ENCODE assay signal across 16 cellular contexts in the genomic region with DNA sequence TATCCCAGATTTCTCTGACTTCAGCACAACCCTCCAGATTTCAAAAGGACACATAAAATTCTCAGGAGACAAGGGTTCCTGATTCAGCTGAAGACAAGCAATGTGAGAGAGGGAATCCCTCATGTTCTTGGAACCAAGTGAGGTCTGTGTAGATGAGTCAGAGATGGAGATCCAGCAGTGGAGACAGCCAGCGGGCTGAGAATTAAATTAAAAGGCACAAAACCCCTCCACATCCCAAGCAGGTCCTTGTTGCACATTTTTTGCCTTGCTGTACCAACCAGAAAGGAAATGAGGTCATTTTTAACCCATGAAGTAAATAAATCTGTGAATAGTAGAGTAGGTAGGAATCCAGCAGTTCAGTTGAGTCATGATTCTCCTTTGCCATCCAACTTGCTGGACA. TPM values are rescaled to one million over a fixed set of nuclear protein-coding genes. Genes with fewer than 3 reads are reported as not detected.
A peak's percentile ranks its signal among the peaks of the same experiment; 100 is the strongest.
DNase-seq lines count a peak whose midpoint lies in the region; FAIRE-seq and TF ChIP-seq lines count a peak whose summit lies in the region.
"Had no signal": no experiment of that assay in that cellular context is flagged by ENCODE, and none has a peak within 500 bp of the region (broad histone marks: within the 10 kb centered on the region; RNA-seq: fewer than 3 reads in every experiment).

No MANE protein-coding gene starts in this region.

- DNase-seq in BE2C, result peak; percentile 48
- DNase-seq in HT1080 (ENCODE audit: low read depth), result peak; percentile 97
- DNase-seq in astrocyte (ENCODE audit: low read depth), result peak; percentile 66
- DNase-seq in inferior parietal cortex (ENCODE audit: extremely low spot score), result peak; percentile 45
- DNase-seq in endothelial cell (ENCODE audit: low spot score), result no peak
- no peak for DNase-seq in activated CD4-positive, alpha-beta T cell treated with anti-CD3 and anti-CD28 coated beads, Interleukin-2, amount 10 ng/mL, durations not matched to agents 7 days and 5 days
- DNase-seq in GM12892 (ENCODE audit: insufficient read length), result no peak
- no peak for DNase-seq in NCI-H345 treated with DMSO at 0.1 percent for 48 hours (lab: John Stamatoyannopoulos, UW; ENCODE audit: unreplicated experiment)
- DNase-seq: activated CD4-positive, alpha-beta T cell treated with anti-CD3 and anti-CD28 coated beads for 48 hours; activated naive CD4-positive, alpha-beta T cell treated with anti-CD3 and anti-CD28 coated beads, Interleukin-2, amount 10 ng/mL, durations not matched to agents 7 days and 5 days; lower lobe of right lung; naive thymus-derived CD4-positive, alpha-beta T cell; NK-92 treated with Interleukin-12 subunit alpha and Interleukin-12 subunit beta, amount 100 ng/mL, for 24 hours; tibial artery had no signal

- no peak for TF ChIP-seq CTCF in BE2C (IDR thresholded peaks at IDR 0.05; ENCODE audit: low read depth, low read length)
- TF ChIP-seq CTCF in astrocyte (IDR thresholded peaks at IDR 0.05; ENCODE audit: insufficient read depth, low read depth, low read length), result no peak
- no peak for TF ChIP-seq CTCF in endothelial cell (IDR thresholded peaks at IDR 0.05; ENCODE audit: unreplicated experiment)

- H3K27ac Mint-ChIP-seq in astrocyte (ENCODE audit: unreplicated experiment), result peak overlapping the region; percentile 75
- H3K27ac Mint-ChIP-seq in endothelial cell (ENCODE audit: unreplicated experiment), result no peak overlapping the region
- H3K27ac Mint-ChIP-seq in activated CD4-positive, alpha-beta T cell treated with anti-CD3 and anti-CD28 coated beads, Interleukin-2, amount 10 ng/mL, durations not matched to agents 7 days and 5 days, result no peak overlapping the region
- H3K27ac Mint-ChIP-seq: activated naive CD4-positive, alpha-beta T cell treated with anti-CD3 and anti-CD28 coated beads, Interleukin-2, amount 10 ng/mL, durations not matched to agents 7 days and 5 days; IgD-negative memory B cell; naive thymus-derived CD4-positive, alpha-beta T cell had no signal

- no peaks in the 10 kb centered on the region for H3K79me2 ChIP-seq in astrocyte (ENCODE audit: insufficient read depth, low read length)

- H3K4me1 ChIP-seq in BE2C (peaks cover 23% of the 10 kb centered on the region), astrocyte (ENCODE audit: insufficient read depth, low read length) (peaks cover 12% of the 10 kb centered on the region)
- H3K4me1 ChIP-seq: lower lobe of right lung, tibial artery had no signal

- H3K9me3 Mint-ChIP-seq in astrocyte (ENCODE audit: unreplicated experiment), result peaks cover 4% of the 10 kb centered on the region
- no peaks in the 10 kb centered on the region for H3K9me3 Mint-ChIP-seq in endothelial cell (ENCODE audit: unreplicated experiment)
- H3K9me3 Mint-ChIP-seq in activated CD4-positive, alpha-beta T cell treated with anti-CD3 and anti-CD28 coated beads, Interleukin-2, amount 10 ng/mL, durations not matched to agents 7 days and 5 days, result no peaks in the 10 kb centered on the region

- H3K4me3 Mint-ChIP-seq in astrocyte (ENCODE audit: unreplicated experiment) (no peak overlapping the region), endothelial cell (ENCODE audit: unreplicated experiment) (no peak overlapping the region)
- no peak overlapping the region for H3K4me3 Mint-ChIP-seq in activated CD4-positive, alpha-beta T cell treated with anti-CD3 and anti-CD28 coated beads, Interleukin-2, amount 10 ng/mL, durations not matched to agents 7 days and 5 days
- H3K4me3 Mint-ChIP-seq: activated naive CD4-positive, alpha-beta T cell treated with anti-CD3 and anti-CD28 coated beads, Interleukin-2, amount 10 ng/mL, durations not matched to agents 7 days and 5 days; IgD-negative memory B cell; naive thymus-derived CD4-positive, alpha-beta T cell had no signal

- no peaks in the 10 kb centered on the region for H3K9me3 ChIP-seq in BE2C
- H3K9me3 ChIP-seq in astrocyte (ENCODE audit: insufficient read depth, low read depth, low read length), result no peaks in the 10 kb centered on the region
- H3K9me3 ChIP-seq: lower lobe of right lung, tibial artery had no signal

- POLR2A ChIA-PET in activated CD4-positive, alpha-beta T cell treated with anti-CD3 and anti-CD28 coated beads, Interleukin-2, amount 10 ng/mL, durations not matched to agents 7 days and 5 days (lab: Charles Lee), result no interaction called here

- no peaks in the 10 kb centered on the region for H3K27me3 Mint-ChIP-seq in astrocyte (ENCODE audit: low read depth, unreplicated experiment)
- H3K27me3 Mint-ChIP-seq in endothelial cell (ENCODE audit: unreplicated experiment), result peaks cover 9% of the 10 kb centered on the region
- no peaks in the 10 kb centered on the region for H3K27me3 Mint-ChIP-seq in activated CD4-positive, alpha-beta T cell treated with anti-CD3 and anti-CD28 coated beads, Interleukin-2, amount 10 ng/mL, durations not matched to agents 7 days and 5 days
- H3K27me3 Mint-ChIP-seq: activated naive CD4-positive, alpha-beta T cell treated with anti-CD3 and anti-CD28 coated beads, Interleukin-2, amount 10 ng/mL, durations not matched to agents 7 days and 5 days; IgD-negative memory B cell had no signal

- H4K20me1 ChIP-seq in astrocyte (ENCODE audit: insufficient read depth, low read length), result no peaks in the 10 kb centered on the region
- H4K20me1 ChIP-seq: BLaER1 treated with 17β-estradiol and CSF1 and Interleukin-3, amounts not matched to agents 10 nM and 100 nM had no signal

- no peak overlapping the region for H2AFZ ChIP-seq in astrocyte (ENCODE audit: low read depth, low read length)

- H3K4me1 Mint-ChIP-seq in astrocyte (ENCODE audit: low read depth, unreplicated experiment), result peaks cover 13% of the 10 kb centered on the region
- peaks cover 12% of the 10 kb centered on the region for H3K4me1 Mint-ChIP-seq in endothelial cell (ENCODE audit: unreplicated experiment)
- H3K4me1 Mint-ChIP-seq in activated CD4-positive, alpha-beta T cell treated with anti-CD3 and anti-CD28 coated beads, Interleukin-2, amount 10 ng/mL, durations not matched to agents 7 days and 5 days, result no peaks in the 10 kb centered on the region
- H3K4me1 Mint-ChIP-seq: activated naive CD4-positive, alpha-beta T cell treated with anti-CD3 and anti-CD28 coated beads, Interleukin-2, amount 10 ng/mL, durations not matched to agents 7 days and 5 days; IgD-negative memory B cell; naive thymus-derived CD4-positive, alpha-beta T cell had no signal

- no peak for TF ChIP-seq POLR2A in GM12892 (IDR thresholded peaks at IDR 0.05; ENCODE audit: low read depth, low read length)

- FAIRE-seq in astrocyte (lab: Jason Lieb, UNC) (no peak), GM12892 (lab: Jason Lieb, UNC) (no peak)

- H3K9ac ChIP-seq in astrocyte (ENCODE audit: low read length), result no peak overlapping the region
- H3K9ac ChIP-seq: BLaER1 treated with 17β-estradiol and CSF1 and Interleukin-3, amounts not matched to agents 10 nM and 100 nM had no signal

- H3K27ac ChIP-seq in astrocyte (ENCODE audit: low read depth, low read length), result no peak overlapping the region
- H3K27ac ChIP-seq: BLaER1 treated with 17β-estradiol and CSF1 and Interleukin-3, amounts not matched to agents 10 nM and 100 nM; lower lobe of right lung; tibial artery had no signal

- H3K36me3 Mint-ChIP-seq in astrocyte (ENCODE audit: low read depth, unreplicated experiment) (no peaks in the 10 kb centered on the region), endothelial cell (ENCODE audit: low read depth, unreplicated experiment) (no peaks in the 10 kb centered on the region)
- H3K36me3 Mint-ChIP-seq in activated CD4-positive, alpha-beta T cell treated with anti-CD3 and anti-CD28 coated beads, Interleukin-2, amount 10 ng/mL, durations not matched to agents 7 days and 5 days (ENCODE audit: low read depth), result no peaks in the 10 kb centered on the region
- H3K36me3 Mint-ChIP-seq: activated naive CD4-positive, alpha-beta T cell treated with anti-CD3 and anti-CD28 coated beads, Interleukin-2, amount 10 ng/mL, durations not matched to agents 7 days and 5 days; naive thymus-derived CD4-positive, alpha-beta T cell had no signal

- peak overlapping the region; percentile 31; the same call in 1 of the 2 replicates for H3K4me3 ChIP-seq in BE2C (ENCODE audit: low read depth, low read length)
- no peak overlapping the region for H3K4me3 ChIP-seq in astrocyte (ENCODE audit: insufficient read depth, low read depth, low read length)
- H3K4me3 ChIP-seq: BLaER1 treated with 17β-estradiol and CSF1 and Interleukin-3, amounts not matched to agents 10 nM and 100 nM; lower lobe of right lung; tibial artery had no signal

- H3K36me3 ChIP-seq in BE2C (no peaks in the 10 kb centered on the region), astrocyte (ENCODE audit: insufficient read depth, low read length) (no peaks in the 10 kb centered on the region)
- H3K36me3 ChIP-seq: BLaER1 treated with 17β-estradiol and CSF1 and Interleukin-3, amounts not matched to agents 10 nM and 100 nM; lower lobe of right lung; tibial artery had no signal

- peak overlapping the region; percentile 61 for H3K4me2 ChIP-seq in astrocyte (ENCODE audit: low read length)
- H3K4me2 ChIP-seq: BLaER1 treated with 17β-estradiol and CSF1 and Interleukin-3, amounts not matched to agents 10 nM and 100 nM had no signal

- H3K27me3 ChIP-seq in BE2C (no peaks in the 10 kb centered on the region), astrocyte (ENCODE audit: insufficient read depth, low read length) (no peaks in the 10 kb centered on the region)
- H3K27me3 ChIP-seq: BLaER1 treated with 17β-estradiol and CSF1 and Interleukin-3, amounts not matched to agents 10 nM and 100 nM; tibial artery had no signal

- CTCF ChIA-PET in activated CD4-positive, alpha-beta T cell treated with anti-CD3 and anti-CD28 coated beads, Interleukin-2, amount 10 ng/mL, durations not matched to agents 7 days and 5 days (lab: Charles Lee), result no interaction called here

RNA-seq across cellular contexts. Expression of gene MTNR1B, which starts 9.7 kb away (rescaled TPM):
- not detected for polyA plus RNA-seq in BE2C (2012; ENCODE audit: insufficient read depth, insufficient read length, low read depth)
- total RNA-seq in HT1080 (2014; rRNA removed; shearing (Covaris generic)), result not detected in 2 replicates
- not detected in 2 replicates for polyA plus RNA-seq in HT1080 (2015; cell fraction: cytosol; rRNA removed)
- polyA plus RNA-seq in HT1080 (2015; cell fraction: nucleus; rRNA removed), result not detected in 2 replicates
- not detected in 2 replicates for total RNA-seq in astrocyte
- total RNA-seq in endothelial cell (ENCODE audit: unreplicated experiment), result not detected
- total RNA-seq in activated CD4-positive, alpha-beta T cell treated with anti-CD3 and anti-CD28 coated beads, Interleukin-2, amount 10 ng/mL, durations not matched to agents 7 days and 5 days, result not detected
- not detected for polyA plus RNA-seq in GM12892 (2012; ENCODE audit: missing spikeins)
- total RNA-seq: lower lobe of right lung; naive thymus-derived CD4-positive, alpha-beta T cell had no signal
- polyA plus RNA-seq: IgD-negative memory B cell; naive thymus-derived CD4-positive, alpha-beta T cell had no signal

Comparison
In these comparisons a context has a peak if more than half of its experiments do, and no peak if none do; other contexts are left out.
1. DNase-seq: peak in BE2C (single experiment), HT1080 (single experiment), astrocyte (single experiment) and inferior parietal cortex (single experiment); none in endothelial cell (single experiment), activated CD4-positive, alpha-beta T cell treated with anti-CD3 and anti-CD28 coated beads, Interleukin-2, amount 10 ng/mL, durations not matched to agents 7 days and 5 days (single experiment), GM12892 (single experiment) and NCI-H345 treated with DMSO at 0.1 percent for 48 hours (single experiment).